ENCODE assay signal across 8 cellular contexts in genomic region chr15:32615051-32615870, GRCh38. TPM values are rescaled to one million over a fixed set of nuclear protein-coding genes. Genes with fewer than 3 reads are reported as not detected.
DNase-seq lines count a peak whose midpoint lies in the region; ATAC-seq, FAIRE-seq and TF ChIP-seq lines count a peak whose summit lies in the region.
"Not testable (repeated sequence)": the region's sequence is repeated elsewhere in the genome, so short reads cannot be mapped to it uniquely, and the experiment has no call there.

Gene ARHGAP11A, plus strand, starts transcription at chr15:32615504. Its CDS starts 708 bp downstream, at chr15:32616212.

- peak within 1 kb of the TSS; percentile 63 for H3K4me3 ChIP-seq in MM.1S (ENCODE audit: low read length)
- H3K4me3 ChIP-seq in kidney epithelial cell (ENCODE audit: low read depth, low read length): peak within 1 kb of the TSS; percentile 73
- peak within 1 kb of the TSS; percentile 78 for H3K4me3 ChIP-seq in skeletal muscle satellite cell (ENCODE audit: low read length)

- H3K4me3 Mint-ChIP-seq in activated CD8-positive, alpha-beta memory T cell treated with anti-CD3 and anti-CD28 coated beads, Interleukin-2, amount 10 ng/mL, durations not matched to agents 7 days and 5 days: peak within 1 kb of the TSS; percentile 100

- peaks cover 21% of the 10 kb centered on the region for H3K36me3 Mint-ChIP-seq in activated CD8-positive, alpha-beta memory T cell treated with anti-CD3 and anti-CD28 coated beads, Interleukin-2, amount 10 ng/mL, durations not matched to agents 7 days and 5 days

- ATAC-seq in GM18498 (IDR thresholded peaks at IDR 0.05; ENCODE audit: unreplicated experiment) (peak; percentile 78), HG02623 (IDR thresholded peaks at IDR 0.05; ENCODE audit: unreplicated experiment) (peak; percentile 63)
- ATAC-seq in activated CD8-positive, alpha-beta memory T cell treated with anti-CD3 and anti-CD28 coated beads, Interleukin-2, amount 10 ng/mL, durations not matched to agents 7 days and 5 days: peak; percentile 90

- H3K9ac ChIP-seq in MM.1S (ENCODE audit: low read length) (peak within 1 kb of the TSS; percentile 58; the same call in 1 of the 2 replicates), skeletal muscle satellite cell (ENCODE audit: low read depth, low read length) (peak within 1 kb of the TSS; percentile 92)

- H3K36me3 ChIP-seq in MM.1S (replicated peaks; ENCODE audit: insufficient read depth, low read length); kidney epithelial cell (ENCODE audit: control insufficient read depth, insufficient read depth, low read length); skeletal muscle satellite cell (ENCODE audit: insufficient read depth, low read length): not testable (repeated sequence)

- H3K27me3 ChIP-seq in MM.1S (replicated peaks; ENCODE audit: insufficient read depth, low read length); kidney epithelial cell (ENCODE audit: control insufficient read depth, insufficient read depth, low read length); skeletal muscle satellite cell (ENCODE audit: control insufficient read depth, insufficient read depth, low read length): not testable (repeated sequence)

- DNase-seq in MM.1S (peak; percentile 90), ecto neural progenitor cell (ENCODE audit: low spot score) (peak; percentile 82), kidney epithelial cell (ENCODE audit: low read depth) (peak; percentile 49), urothelium cell line (ENCODE audit: low spot score) (peak; percentile 51)
- DNase-seq in activated CD8-positive, alpha-beta memory T cell treated with anti-CD3 and anti-CD28 coated beads, Interleukin-2, amount 10 ng/mL, durations not matched to agents 7 days and 5 days: peak; percentile 94

- CTCF ChIA-PET in activated CD8-positive, alpha-beta memory T cell treated with anti-CD3 and anti-CD28 coated beads, Interleukin-2, amount 10 ng/mL, durations not matched to agents 7 days and 5 days (lab: Charles Lee): not testable (repeated sequence)

- peak within 1 kb of the TSS; percentile 69; the same call in 1 of the 2 replicates for H3K27ac ChIP-seq in MM.1S (ENCODE audit: low read length)

- peaks cover 20% of the 10 kb centered on the region for H3K4me1 Mint-ChIP-seq in activated CD8-positive, alpha-beta memory T cell treated with anti-CD3 and anti-CD28 coated beads, Interleukin-2, amount 10 ng/mL, durations not matched to agents 7 days and 5 days

- H4K20me1 ChIP-seq in MM.1S (ENCODE audit: insufficient read depth, low read length): not testable (repeated sequence)

- peak within 1 kb of the TSS; percentile 98 for H3K27ac Mint-ChIP-seq in activated CD8-positive, alpha-beta memory T cell treated with anti-CD3 and anti-CD28 coated beads, Interleukin-2, amount 10 ng/mL, durations not matched to agents 7 days and 5 days

- peak within 1 kb of the TSS; percentile 42 for H2AFZ ChIP-seq in MM.1S (ENCODE audit: low read length)

- not testable (repeated sequence) for H3F3A ChIP-seq in MM.1S (ENCODE audit: insufficient read depth, low read length)

- H3K9me2 ChIP-seq in MM.1S (replicated peaks; ENCODE audit: insufficient read depth, low read length): not testable (repeated sequence)

- not testable (repeated sequence) for H3K27me3 Mint-ChIP-seq in activated CD8-positive, alpha-beta memory T cell treated with anti-CD3 and anti-CD28 coated beads, Interleukin-2, amount 10 ng/mL, durations not matched to agents 7 days and 5 days

- peaks cover 38% of the 10 kb centered on the region for H3K79me2 ChIP-seq in MM.1S (ENCODE audit: low read length)

- not testable (repeated sequence) for H3K4me1 ChIP-seq in MM.1S (ENCODE audit: low read length); skeletal muscle satellite cell (ENCODE audit: control insufficient read depth, insufficient read depth, low read length)

- H3K4me2 ChIP-seq in MM.1S (ENCODE audit: low read depth, low read length) (peak within 1 kb of the TSS; percentile 49; the same call in 1 of the 2 replicates), skeletal muscle satellite cell (ENCODE audit: low read length) (peak within 1 kb of the TSS; percentile 80)

- TF ChIP-seq CTCF in MM.1S (IDR thresholded peaks at IDR 0.05; ENCODE audit: low read length); kidney epithelial cell (IDR thresholded peaks at IDR 0.05; ENCODE audit: insufficient read depth, low read length, poor library complexity, severe bottlenecking): not testable (repeated sequence)

- not testable (repeated sequence) for H3K9me3 Mint-ChIP-seq in activated CD8-positive, alpha-beta memory T cell treated with anti-CD3 and anti-CD28 coated beads, Interleukin-2, amount 10 ng/mL, durations not matched to agents 7 days and 5 days (ENCODE audit: low read depth)

- H3K9me3 ChIP-seq in MM.1S (replicated peaks; ENCODE audit: insufficient read depth, low read length); skeletal muscle satellite cell (replicated peaks; ENCODE audit: low read length): not testable (repeated sequence)

- FAIRE-seq in urothelium cell line (lab: Jason Lieb, UNC): not testable (repeated sequence)

RNA-seq across cellular contexts. Expression of gene ARHGAP11A, which starts in this region (rescaled TPM):
- 100 to 1,000 TPM; 139 to 141 TPM for total RNA-seq in activated CD8-positive, alpha-beta memory T cell treated with anti-CD3 and anti-CD28 coated beads, Interleukin-2, amount 10 ng/mL, durations not matched to agents 7 days and 5 days
- 7.5 and 7.7 TPM in 2 replicates for total RNA-seq in kidney epithelial cell
- total RNA-seq in skeletal muscle satellite cell (2012; rRNA removed): 13.8 and 16.7 TPM in 2 replicates

Comparison
In these comparisons a context has a peak if more than half of its experiments do, and no peak if none do; other contexts are left out.
1. Peak in every context shown above with its lines: DNase-seq, ATAC-seq, H3K4me3 ChIP-seq and H3K27ac ChIP-seq.
2. RNA of gene ARHGAP11A (total RNA-seq): 139 to 141 TPM in activated CD8-positive, alpha-beta memory T cell treated with anti-CD3 and anti-CD28 coated beads, Interleukin-2, amount 10 ng/mL, durations not matched to agents 7 days and 5 days; 7.5 to 7.7 TPM in kidney epithelial cell; every median in the first group is over 10 times any median in the second.